8 cellular contexts compared by ENCODE assay signal in the genomic region with DNA sequence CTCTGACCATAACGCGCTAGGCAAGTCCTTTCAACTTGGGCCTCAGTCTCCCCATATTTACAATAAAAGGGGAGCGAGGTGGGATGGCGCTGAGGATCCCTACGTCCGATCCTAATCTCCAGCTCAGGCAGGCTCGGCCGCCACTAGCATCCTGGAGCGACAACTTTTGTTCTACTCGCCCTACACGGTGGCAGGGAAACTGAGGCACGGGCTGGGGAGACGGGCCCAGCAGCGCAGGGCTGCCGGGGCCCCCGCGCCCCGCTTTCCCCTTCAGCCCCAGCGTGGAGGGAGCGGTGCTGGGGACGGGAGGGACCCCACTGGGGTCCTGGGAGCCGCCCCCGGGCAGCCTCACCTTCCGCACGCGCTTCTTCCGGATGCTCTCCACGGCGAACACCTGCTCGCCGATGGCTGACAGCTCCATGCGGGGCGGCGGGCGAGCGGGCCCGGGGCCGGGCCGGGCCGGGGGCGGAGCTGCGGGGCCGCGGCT. TPM values are rescaled to one million over a fixed set of nuclear protein-coding genes. Genes with fewer than 3 reads are reported as not detected.
DNase-seq lines count a peak whose midpoint lies in the region; ATAC-seq and TF ChIP-seq lines count a peak whose summit lies in the region.

No MANE protein-coding gene starts in this region.

- ATAC-seq in heart right ventricle (peak in 1 of 8 donors; percentile 2), left ventricle myocardium superior (no peak), mucosa of descending colon (no peak), GM18520 (IDR thresholded peaks at IDR 0.05; ENCODE audit: unreplicated experiment) (no peak)

- H3K36me3 ChIP-seq in heart right ventricle (peaks cover 0 to 31% (median 0%) of the 10 kb centered on the region in 9 donors), breast epithelium (no peaks in the 10 kb centered on the region), mucosa of descending colon (ENCODE audit: low read depth) (no peaks in the 10 kb centered on the region)

- no peak for TF ChIP-seq POLR2A in breast epithelium (IDR thresholded peaks at IDR 0.05)

- 6 to 8% methylated on average over 35 to 44 of the region's 44 CpGs for WGBS in heart right ventricle, 2 donors

- TF ChIP-seq CTCF in heart right ventricle (IDR thresholded peaks at IDR 0.05), result no peak
- no peak for TF ChIP-seq CTCF in breast epithelium (IDR thresholded peaks at IDR 0.05)
- no peak for TF ChIP-seq CTCF in mucosa of descending colon (IDR thresholded peaks at IDR 0.05)

- H3K9me3 ChIP-seq in heart right ventricle (no peaks in the 10 kb centered on the region), breast epithelium (no peaks in the 10 kb centered on the region), mucosa of descending colon (no peaks in the 10 kb centered on the region)

- peak overlapping the region; percentile 83 to 97 (median 94) for H3K27ac ChIP-seq in heart right ventricle
- H3K27ac ChIP-seq in breast epithelium, result peak overlapping the region; percentile 95 to 97

- DNase-seq in heart right ventricle (no peak), left ventricle myocardium superior (no peak), breast epithelium (ENCODE audit: low spot score in 2 of 2) (no peak), mucosa of descending colon (no peak), AML-193 (lab: John Stamatoyannopoulos, UW) (no peak), H4 (ENCODE audit: low spot score) (no peak), HuH-7.5 (ENCODE audit: low spot score) (no peak)

- H3K4me3 ChIP-seq in heart right ventricle, result peak overlapping the region; percentile 87 to 99 (median 94)
- H3K4me3 ChIP-seq in breast epithelium, result peak overlapping the region; percentile 86 to 95 (median 88)
- H3K4me3 ChIP-seq in mucosa of descending colon, result peak overlapping the region; percentile 46

- H3K4me1 ChIP-seq in heart right ventricle (peaks cover 7 to 62% (median 50%) of the 10 kb centered on the region in 9 donors), breast epithelium (peaks cover 0 to 21% of the 10 kb centered on the region in 2 donors), mucosa of descending colon (ENCODE audit: low read depth) (peaks cover 14% of the 10 kb centered on the region)

- H3K27me3 ChIP-seq in heart right ventricle (peaks cover 0 to 18% (median 0%) of the 10 kb centered on the region in 7 donors), breast epithelium (no peaks in the 10 kb centered on the region)

- intact Hi-C loops in heart right ventricle (cut with DNase I) (loop anchor here in 3 of 10 donors (2.0 to 5.0 kb wide), 4 partner anchors 165 to 890 kb away; a partner anchor contains a TSS), left ventricle myocardium superior (cut with micrococcal nuclease) (no loop called here), breast epithelium (cut with DNase I; ENCODE audit: low total_unique reads) (no loop called here), mucosa of descending colon (cut with DNase I, micrococcal nuclease) (no loop called here)

RNA-seq across cellular contexts. Expression of a gene that starts 0.4 kb away (rescaled TPM):
- total RNA-seq in heart right ventricle (10 to 100 TPM; 48.8 to 85.8 (median 76.3) TPM), left ventricle myocardium superior (79.2 TPM), breast epithelium (10 to 100 TPM; 57.1 to 71.9 (median 71.1) TPM), mucosa of descending colon (100 to 1,000 TPM in 1 of 3 donors, 10 to 100 TPM in 2; 23.6 to 125 (median 29.2) TPM)
- polyA plus RNA-seq in heart right ventricle, result 10 to 100 TPM; 34.5 to 36.3 TPM
- total RNA-seq in H4 (2014; rRNA removed; shearing (Covaris generic)), result 0.37 and 1.7 TPM in 2 replicates

RNA-seq across cellular contexts. Expression of a gene that starts 55.0 kb away (rescaled TPM):
- total RNA-seq in heart right ventricle (1 to 10 TPM in 1 of 10 donors, under 1 TPM in 1, not detected in 8; 0.41 to 1.9 TPM), left ventricle myocardium superior (0.40 TPM), breast epithelium (under 1 TPM in 1 of 3 donors, not detected in 2; 0.32 TPM), mucosa of descending colon (under 1 TPM in 1 of 3 donors, not detected in 2; 0.51 TPM)
- polyA plus RNA-seq in heart right ventricle, result under 1 TPM; 0.06 to 0.80 TPM
- total RNA-seq in H4 (2014; rRNA removed; shearing (Covaris generic)), result 1.4 and 2.6 TPM in 2 replicates
